Comparison of ENCODE assay signal across 8 cellular contexts in the genomic region with DNA sequence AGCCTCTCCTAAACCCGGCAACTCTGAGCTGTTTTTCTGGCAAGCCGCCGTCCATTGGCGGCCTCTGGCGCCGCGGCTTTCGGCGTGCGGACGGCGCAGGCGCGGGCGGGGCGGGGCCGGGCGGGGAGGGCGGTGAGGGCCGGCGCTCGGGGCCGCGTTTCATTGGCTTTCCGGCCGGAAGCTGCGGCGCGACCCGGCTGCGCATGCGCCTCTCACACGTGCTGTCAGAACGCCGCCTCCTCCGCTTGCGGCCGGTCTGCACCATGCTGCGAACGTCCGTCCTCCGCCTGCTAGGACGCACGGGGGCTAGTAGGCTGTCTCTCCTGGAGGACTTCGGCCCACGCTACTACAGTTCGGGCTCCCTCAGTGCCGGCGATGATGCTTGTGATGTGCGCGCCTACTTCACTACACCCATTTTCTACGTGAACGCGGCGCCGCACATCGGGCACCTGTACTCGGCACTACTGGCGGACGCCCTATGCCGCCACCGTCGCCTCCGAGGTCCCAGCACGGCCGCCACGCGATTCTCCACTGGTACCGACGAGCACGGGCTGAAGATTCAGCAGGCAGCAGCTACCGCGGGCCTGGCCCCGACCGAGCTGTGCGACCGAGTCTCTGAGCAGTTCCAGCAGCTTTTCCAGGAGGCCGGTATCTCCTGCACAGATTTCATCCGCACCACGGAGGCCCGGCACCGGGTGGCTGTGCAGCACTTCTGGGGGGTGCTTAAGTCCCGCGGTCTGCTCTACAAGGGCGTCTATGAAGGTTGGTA. TPM values are rescaled to one million over a fixed set of nuclear protein-coding genes. Genes with fewer than 3 reads are reported as not detected.
DNase-seq lines count a peak whose midpoint lies in the region; ATAC-seq and TF ChIP-seq lines count a peak whose summit lies in the region.

Gene MARS2 (plus strand): TSS at position 227 of the 769 bp plus-strand sequence. CDS start 37 bp downstream, at position 264.

- peaks cover 20% of the 10 kb centered on the region for H3K4me1 ChIP-seq in RWPE2 (ENCODE audit: insufficient read depth, poor library complexity, severe bottlenecking)

- H3K9me3 Mint-ChIP-seq in activated T-helper 2 cell treated with anti-CD3 and anti-CD28 coated beads, Interferon-gamma antibody, Interleukin-2, Interleukin-4, amounts not matched to agents 10 μg/mL and 5 μg/mL and 100 μg/mL, durations not matched to agents 14 hours and 24 hours and 36 hours: peaks cover 6% of the 10 kb centered on the region
- no peaks in the 10 kb centered on the region for H3K9me3 Mint-ChIP-seq in natural killer cell treated with Interleukin-12 subunit alpha and Interleukin-12 subunit beta and Interleukin-15 and Interleukin-18, amount 100 ng/mL, for 72 hours

- peak; percentile 70 for ATAC-seq in RWPE2 (ENCODE audit: low read depth)
- peak; percentile 93 to 98 for ATAC-seq in natural killer cell treated with Interleukin-12 subunit alpha and Interleukin-12 subunit beta and Interleukin-15 and Interleukin-18, amount 100 ng/mL, for 72 hours
- peak; percentile 88 for ATAC-seq in stimulated activated naive CD8-positive, alpha-beta T cell treated with anti-CD3 and anti-CD28 coated beads, Interleukin-15, Interleukin-2, amounts not matched to agents 100 U/mL and 50 U/mL, for 24 hours

- H3K27me3 ChIP-seq in RWPE2 (ENCODE audit: insufficient read depth, poor library complexity, severe bottlenecking): no peaks in the 10 kb centered on the region

- peaks cover 31% of the 10 kb centered on the region for H3K36me3 Mint-ChIP-seq in activated T-helper 2 cell treated with anti-CD3 and anti-CD28 coated beads, Interferon-gamma antibody, Interleukin-2, Interleukin-4, amounts not matched to agents 10 μg/mL and 5 μg/mL and 100 μg/mL, durations not matched to agents 14 hours and 24 hours and 36 hours (ENCODE audit: low read depth)
- H3K36me3 Mint-ChIP-seq in natural killer cell treated with Interleukin-12 subunit alpha and Interleukin-12 subunit beta and Interleukin-15 and Interleukin-18, amount 100 ng/mL, for 72 hours: peaks cover 23% of the 10 kb centered on the region

- H3K27ac ChIP-seq in RWPE2 (ENCODE audit: poor library complexity, severe bottlenecking): peak within 1 kb of the TSS; percentile 41

- DNase-seq in EL: peak; percentile 91
- DNase-seq in H4 (ENCODE audit: low spot score): peak; percentile 88
- DNase-seq in LNCaP clone FGC (ENCODE audit: low read depth): peak; percentile 63
- peak; percentile 85 for DNase-seq in RWPE2 (ENCODE audit: low spot score)
- DNase-seq in activated T-helper 2 cell treated with anti-CD3 and anti-CD28 coated beads, Interferon-gamma antibody, Interleukin-2, Interleukin-4, amounts not matched to agents 10 μg/mL and 5 μg/mL and 100 μg/mL, durations not matched to agents 14 hours and 24 hours and 36 hours (ENCODE audit: low spot score): peak; percentile 90
- peak; percentile 87 for DNase-seq in fibroblast of peridontal ligament (ENCODE audit: extremely low read depth)
- DNase-seq in natural killer cell treated with Interleukin-12 subunit alpha and Interleukin-12 subunit beta and Interleukin-15 and Interleukin-18, amount 100 ng/mL, for 72 hours (ENCODE audit: low spot score): peak; percentile 95
- peak; percentile 94 for DNase-seq in stimulated activated naive CD8-positive, alpha-beta T cell treated with anti-CD3 and anti-CD28 coated beads, Interleukin-15, Interleukin-2, amounts not matched to agents 100 U/mL and 50 U/mL, for 24 hours

- intact Hi-C loops in activated T-helper 2 cell treated with anti-CD3 and anti-CD28 coated beads, Interferon-gamma antibody, Interleukin-2, Interleukin-4, amounts not matched to agents 10 μg/mL and 5 μg/mL and 100 μg/mL, durations not matched to agents 14 hours and 24 hours and 36 hours (cut with micrococcal nuclease): loop anchor here (1.0 to 10.0 kb wide), 6 partner anchors 205 to 1066 kb away; partner anchors contain the start of genes CCDC150, COQ10B and HSPE1

- no peaks in the 10 kb centered on the region for H3K9me3 ChIP-seq in RWPE2 (ENCODE audit: severe bottlenecking)

- peak within 1 kb of the TSS; percentile 85 for H3K27ac Mint-ChIP-seq in activated T-helper 2 cell treated with anti-CD3 and anti-CD28 coated beads, Interferon-gamma antibody, Interleukin-2, Interleukin-4, amounts not matched to agents 10 μg/mL and 5 μg/mL and 100 μg/mL, durations not matched to agents 14 hours and 24 hours and 36 hours
- H3K27ac Mint-ChIP-seq in natural killer cell treated with Interleukin-12 subunit alpha and Interleukin-12 subunit beta and Interleukin-15 and Interleukin-18, amount 100 ng/mL, for 72 hours: peak within 1 kb of the TSS; percentile 77 to 94

- peak within 1 kb of the TSS; percentile 89 for H3K4me3 ChIP-seq in LNCaP clone FGC (ENCODE audit: low read depth, low read length)
- peak within 1 kb of the TSS; percentile 72 for H3K4me3 ChIP-seq in RWPE2 (ENCODE audit: severe bottlenecking)

- H3K36me3 ChIP-seq in RWPE2 (ENCODE audit: low read depth): peaks cover 25% of the 10 kb centered on the region

- no peaks in the 10 kb centered on the region for H3K27me3 Mint-ChIP-seq in activated T-helper 2 cell treated with anti-CD3 and anti-CD28 coated beads, Interferon-gamma antibody, Interleukin-2, Interleukin-4, amounts not matched to agents 10 μg/mL and 5 μg/mL and 100 μg/mL, durations not matched to agents 14 hours and 24 hours and 36 hours (ENCODE audit: low read depth)
- H3K27me3 Mint-ChIP-seq in natural killer cell treated with Interleukin-12 subunit alpha and Interleukin-12 subunit beta and Interleukin-15 and Interleukin-18, amount 100 ng/mL, for 72 hours: peaks cover 10 to 16% of the 10 kb centered on the region in 2 donors

- H3K4me3 Mint-ChIP-seq in activated T-helper 2 cell treated with anti-CD3 and anti-CD28 coated beads, Interferon-gamma antibody, Interleukin-2, Interleukin-4, amounts not matched to agents 10 μg/mL and 5 μg/mL and 100 μg/mL, durations not matched to agents 14 hours and 24 hours and 36 hours (ENCODE audit: low read depth): peak within 1 kb of the TSS; percentile 92
- H3K4me3 Mint-ChIP-seq in natural killer cell treated with Interleukin-12 subunit alpha and Interleukin-12 subunit beta and Interleukin-15 and Interleukin-18, amount 100 ng/mL, for 72 hours: peak within 1 kb of the TSS; percentile 83

- peaks cover 49% of the 10 kb centered on the region for H3K4me1 Mint-ChIP-seq in activated T-helper 2 cell treated with anti-CD3 and anti-CD28 coated beads, Interferon-gamma antibody, Interleukin-2, Interleukin-4, amounts not matched to agents 10 μg/mL and 5 μg/mL and 100 μg/mL, durations not matched to agents 14 hours and 24 hours and 36 hours (ENCODE audit: low read depth)
- peaks cover 34 to 40% of the 10 kb centered on the region in 2 donors for H3K4me1 Mint-ChIP-seq in natural killer cell treated with Interleukin-12 subunit alpha and Interleukin-12 subunit beta and Interleukin-15 and Interleukin-18, amount 100 ng/mL, for 72 hours (ENCODE audit: low read depth in 2 of 2)

- TF ChIP-seq CTCF in LNCaP clone FGC (IDR thresholded peaks at IDR 0.05; ENCODE audit: control insufficient read depth, extremely low read depth, insufficient read depth): no peak
- peak; percentile 3 for TF ChIP-seq CTCF in RWPE2 (IDR thresholded peaks at IDR 0.05; ENCODE audit: poor library complexity, severe bottlenecking)

RNA-seq across cellular contexts. Expression of gene MARS2, which starts in this region (rescaled TPM):
- total RNA-seq in H4 (2014; rRNA removed; shearing (Covaris generic)): 1.7 and 4.1 TPM in 2 replicates
- 16.8 and 17.2 TPM in 2 replicates for total RNA-seq in activated T-helper 2 cell treated with anti-CD3 and anti-CD28 coated beads, Interferon-gamma antibody, Interleukin-2, Interleukin-4, amounts not matched to agents 10 μg/mL and 5 μg/mL and 100 μg/mL, durations not matched to agents 14 hours and 24 hours and 36 hours
- total RNA-seq in natural killer cell treated with Interleukin-12 subunit alpha and Interleukin-12 subunit beta and Interleukin-15 and Interleukin-18, amount 100 ng/mL, for 72 hours: 10 to 100 TPM; 16.2 to 31.4 TPM

Comparison
In these comparisons a context has a peak if more than half of its experiments do, and no peak if none do; other contexts are left out.
1. Peak in every context shown above with its lines: DNase-seq, ATAC-seq, H3K4me3 ChIP-seq and H3K27ac ChIP-seq.